Comparison of ENCODE assay signal across 8 cellular contexts in genomic region chr20:22312744-22313346, GRCh38.
DNase-seq lines count a peak whose midpoint lies in the region; ATAC-seq and TF ChIP-seq lines count a peak whose summit lies in the region.

No MANE protein-coding gene starts in this region.

- no peak overlapping the region for H3K27ac Mint-ChIP-seq in activated CD4-positive, alpha-beta T cell treated with anti-CD3 and anti-CD28 coated beads for 36 hours
- no peak overlapping the region for H3K27ac Mint-ChIP-seq in activated CD4-positive, alpha-beta memory T cell treated with anti-CD3 and anti-CD28 coated beads for 36 hours

- intact Hi-C loops in activated CD4-positive, alpha-beta T cell treated with anti-CD3 and anti-CD28 coated beads for 36 hours (cut with DNase I, micrococcal nuclease) = loop anchor here in 1 of 2 experiments (5.0 kb wide), 1 partner anchor 506 kb away; no protein-coding TSS in a partner anchor
- intact Hi-C loops in activated CD4-positive, alpha-beta memory T cell treated with anti-CD3 and anti-CD28 coated beads for 36 hours (cut with micrococcal nuclease) = no loop called here

- no peak overlapping the region for H3K4me3 ChIP-seq in epithelial cell of proximal tubule (ENCODE audit: low read depth, low read length)
- no peak overlapping the region for H3K4me3 ChIP-seq in trophoblast cell (ENCODE audit: low read depth, low read length)

- no peak overlapping the region for H2BK5ac ChIP-seq in trophoblast cell (ENCODE audit: low read depth, low read length, poor library complexity)

- no peak overlapping the region for H3K27ac ChIP-seq in trophoblast cell (ENCODE audit: low read depth, low read length)

- no peak overlapping the region for H4K12ac ChIP-seq in trophoblast cell (ENCODE audit: low read depth, low read length)

- no peaks in the 10 kb centered on the region for H3K27me3 ChIP-seq in trophoblast cell (ENCODE audit: insufficient read depth, low read length)

- no CpG with 5 or more reads among the region's 6 CpGs for WGBS in trophoblast cell (ENCODE audit: extremely low coverage, insufficient coverage, insufficient read length)

- H3K4me2 ChIP-seq in trophoblast cell (ENCODE audit: low read length) = no peak overlapping the region

- no peak overlapping the region for H3K4ac ChIP-seq in trophoblast cell (ENCODE audit: low read depth, low read length)

- no peak overlapping the region for H3K14ac ChIP-seq in trophoblast cell (ENCODE audit: low read length)

- H2BK120ac ChIP-seq in trophoblast cell (ENCODE audit: insufficient read depth, low read length, poor library complexity) = no peak overlapping the region

- no peak overlapping the region for H3K9ac ChIP-seq in trophoblast cell (ENCODE audit: low read length)

- no peaks in the 10 kb centered on the region for H3K79me1 ChIP-seq in trophoblast cell (ENCODE audit: low read length)

- no peaks in the 10 kb centered on the region for H3K36me3 ChIP-seq in trophoblast cell (ENCODE audit: control insufficient read depth in 1 of 2, insufficient read depth in 2 of 2, low read length in 2 of 2)

- H2AK5ac ChIP-seq in trophoblast cell (ENCODE audit: low read length) = no peak overlapping the region

- peaks cover 2% of the 10 kb centered on the region for H3K27me3 Mint-ChIP-seq in activated CD4-positive, alpha-beta T cell treated with anti-CD3 and anti-CD28 coated beads for 36 hours
- no peaks in the 10 kb centered on the region for H3K27me3 Mint-ChIP-seq in activated CD4-positive, alpha-beta memory T cell treated with anti-CD3 and anti-CD28 coated beads for 36 hours

- H3K18ac ChIP-seq in trophoblast cell (ENCODE audit: low read length) = no peak overlapping the region

- H3K36me3 Mint-ChIP-seq in activated CD4-positive, alpha-beta T cell treated with anti-CD3 and anti-CD28 coated beads for 36 hours (ENCODE audit: low read depth) = no peaks in the 10 kb centered on the region
- H3K36me3 Mint-ChIP-seq in activated CD4-positive, alpha-beta memory T cell treated with anti-CD3 and anti-CD28 coated beads for 36 hours = no peaks in the 10 kb centered on the region

- H2BK12ac ChIP-seq in trophoblast cell (ENCODE audit: low read length) = no peak overlapping the region

- H3K4me3 Mint-ChIP-seq in activated CD4-positive, alpha-beta T cell treated with anti-CD3 and anti-CD28 coated beads for 36 hours = no peak overlapping the region
- H3K4me3 Mint-ChIP-seq in activated CD4-positive, alpha-beta memory T cell treated with anti-CD3 and anti-CD28 coated beads for 36 hours = no peak overlapping the region

- no peaks in the 10 kb centered on the region for H3K4me1 ChIP-seq in trophoblast cell (ENCODE audit: control insufficient read depth in 1 of 2, insufficient read depth in 2 of 2, low read length in 2 of 2)

- H4K91ac ChIP-seq in trophoblast cell (ENCODE audit: low read depth, low read length) = no peak overlapping the region

- POLR2A ChIA-PET in activated CD4-positive, alpha-beta T cell treated with anti-CD3 and anti-CD28 coated beads for 36 hours (lab: Charles Lee) = no interaction called here
- POLR2A ChIA-PET in activated CD4-positive, alpha-beta memory T cell treated with anti-CD3 and anti-CD28 coated beads for 36 hours (lab: Charles Lee) = no interaction called here

- peaks cover 1% of the 10 kb centered on the region for H3K9me3 Mint-ChIP-seq in activated CD4-positive, alpha-beta T cell treated with anti-CD3 and anti-CD28 coated beads for 36 hours (ENCODE audit: low read depth)
- H3K9me3 Mint-ChIP-seq in activated CD4-positive, alpha-beta memory T cell treated with anti-CD3 and anti-CD28 coated beads for 36 hours = no peaks in the 10 kb centered on the region

- CTCF ChIA-PET in activated CD4-positive, alpha-beta T cell treated with anti-CD3 and anti-CD28 coated beads for 36 hours (lab: Charles Lee) = no interaction called here
- CTCF ChIA-PET in activated CD4-positive, alpha-beta memory T cell treated with anti-CD3 and anti-CD28 coated beads for 36 hours (lab: Charles Lee) = no interaction called here

- no peaks in the 10 kb centered on the region for H3K79me2 ChIP-seq in trophoblast cell (ENCODE audit: control insufficient read depth, insufficient read depth, low read length, poor library complexity)

- DNase-seq in activated CD4-positive, alpha-beta T cell treated with anti-CD3 and anti-CD28 coated beads for 36 hours = peak; percentile 9
- no peak for DNase-seq in activated CD4-positive, alpha-beta T cell treated with anti-CD3 and anti-CD28 coated beads, Interleukin-2, amount 50 U/mL, for 1 hour
- DNase-seq in NCI-H345 treated with DMSO at 0.1 percent for 48 hours (lab: John Stamatoyannopoulos, UW; ENCODE audit: unreplicated experiment) (peak; percentile 18), epithelial cell of proximal tubule (ENCODE audit: low read depth) (peak; percentile 10), trophoblast cell (peak; percentile 15 to 72)
- no peak for DNase-seq in activated CD4-positive, alpha-beta memory T cell treated with anti-CD3 and anti-CD28 coated beads for 36 hours

- no peak overlapping the region for H4K8ac ChIP-seq in trophoblast cell (ENCODE audit: low read depth, low read length)

- peaks cover 3% of the 10 kb centered on the region for H3K9me3 ChIP-seq in trophoblast cell (ENCODE audit: insufficient read depth, low read depth, low read length)

- H2AFZ ChIP-seq in trophoblast cell (ENCODE audit: insufficient read depth, low read length, poor library complexity) = no peak overlapping the region

- no peaks in the 10 kb centered on the region for H3K4me1 Mint-ChIP-seq in activated CD4-positive, alpha-beta T cell treated with anti-CD3 and anti-CD28 coated beads for 36 hours
- H3K4me1 Mint-ChIP-seq in activated CD4-positive, alpha-beta memory T cell treated with anti-CD3 and anti-CD28 coated beads for 36 hours (ENCODE audit: low read depth) = no peaks in the 10 kb centered on the region

- no peak for ATAC-seq in activated CD4-positive, alpha-beta T cell treated with anti-CD3 and anti-CD28 coated beads for 36 hours
- ATAC-seq in GM19397 (IDR thresholded peaks at IDR 0.05; ENCODE audit: unreplicated experiment) = no peak
- ATAC-seq in GM18870 (IDR thresholded peaks at IDR 0.05; ENCODE audit: unreplicated experiment) = no peak

- TF ChIP-seq CTCF in epithelial cell of proximal tubule (conservative IDR thresholded peaks at IDR 0.05; ENCODE audit: low read depth, low read length) = peak; percentile 80

- H3K23ac ChIP-seq in trophoblast cell (ENCODE audit: low read length) = no peak overlapping the region

Comparison
In these comparisons a context has a peak if more than half of its experiments do, and no peak if none do; other contexts are left out.
1. DNase-seq: peak in activated CD4-positive, alpha-beta T cell treated with anti-CD3 and anti-CD28 coated beads for 36 hours (single experiment), NCI-H345 treated with DMSO at 0.1 percent for 48 hours (single experiment), epithelial cell of proximal tubule (single experiment) and trophoblast cell (2 of 2); none in activated CD4-positive, alpha-beta T cell treated with anti-CD3 and anti-CD28 coated beads, Interleukin-2, amount 50 U/mL, for 1 hour (single experiment) and activated CD4-positive, alpha-beta memory T cell treated with anti-CD3 and anti-CD28 coated beads for 36 hours (single experiment).